In the genomic region with DNA sequence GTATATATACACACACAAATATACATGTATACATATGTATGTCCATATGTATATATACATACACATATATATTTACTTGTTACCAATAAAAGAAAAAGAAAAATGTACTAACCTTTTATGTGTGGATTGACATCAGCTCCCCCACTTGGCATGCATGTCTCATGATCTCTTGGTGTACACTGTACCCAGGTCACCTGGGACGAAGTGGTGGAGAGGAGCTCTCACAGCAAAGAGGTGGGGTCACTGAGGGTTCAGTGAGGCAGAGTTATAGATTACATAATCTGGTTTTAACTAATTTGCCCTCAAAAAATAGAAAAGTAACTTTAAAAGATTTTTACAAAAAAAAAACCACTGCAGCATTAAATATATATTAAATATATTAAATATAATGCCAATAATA, we compare ENCODE assay signal across 27 cellular contexts.
"Had no signal": no experiment of that assay in that cellular context is flagged by ENCODE, and none has a peak within 500 bp of the region (broad histone marks: within the 10 kb centered on the region; RNA-seq: fewer than 3 reads in every experiment).

No MANE protein-coding gene starts in this region.

- H3K27ac ChIP-seq: stomach, suprapubic skin, testis, thoracic aorta, thyroid gland, tibial artery, tibial nerve, transverse colon, upper lobe of left lung, upper lobe of right lung, uterus, vagina had no signal

- H3K4me3 ChIP-seq: stomach, suprapubic skin, testis, thoracic aorta, thyroid gland, tibial artery, tibial nerve, transverse colon, upper lobe of left lung, upper lobe of right lung, uterus, vagina had no signal

- H3K9me3 ChIP-seq: stomach, suprapubic skin, testis, thoracic aorta, thyroid gland, tibial artery, tibial nerve, transverse colon, upper lobe of left lung, upper lobe of right lung, uterus, vagina had no signal

- H3K36me3 ChIP-seq: stomach, suprapubic skin, thoracic aorta, thyroid gland, tibial artery, tibial nerve, transverse colon, upper lobe of left lung, upper lobe of right lung, uterus, vagina had no signal

- DNase-seq: stimulated activated CD4-positive, alpha-beta T cell treated with anti-CD3 and anti-CD28 coated beads, Interleukin-2, amount 100 ng/mL, for 48 hours; stimulated activated CD4-positive, alpha-beta T cell treated with anti-CD3 and anti-CD28 coated beads, Interleukin-4, amount 100 ng/mL, for 1 hour; stimulated activated CD4-positive, alpha-beta T cell treated with anti-CD3 and anti-CD28 coated beads, Interleukin-4, amount 100 ng/mL, for 24 hours; stimulated activated CD4-positive, alpha-beta T cell treated with anti-CD3 and anti-CD28 coated beads, Interleukin-4, amount 100 ng/mL, for 4 hours; stimulated activated CD8-positive, alpha-beta memory T cell treated with anti-CD3 and anti-CD28 coated beads, Interleukin-4, amount 100 ng/mL, for 48 hours; stimulated activated naive B cell treated with anti-CD40 and anti-IgM and Interleukin-4, amounts not matched to agents 10 μg/mL and 1 μg/mL and 100 μg/mL, for 72 hours; stimulated activated naive CD4-positive, alpha-beta T cell treated with Interleukin-2 at 50 U/mL for 16 hours; stimulated activated naive CD8-positive, alpha-beta T cell treated with anti-CD3 and anti-CD28 coated beads, Interleukin-15, amount 100 ng/mL, for 72 hours; stimulated activated naive CD8-positive, alpha-beta T cell treated with anti-CD3 and anti-CD28 coated beads, Interleukin-15, Interleukin-2, amounts not matched to agents 100 U/mL and 50 U/mL, for 24 hours; stomach; substantia nigra; testis; thyroid gland; tibial artery; transverse colon; trophoblast cell; upper lobe of left lung; upper lobe of right lung; uterus had no signal

- H3K4me1 Mint-ChIP-seq: stimulated activated effector memory CD8-positive, alpha-beta T cell treated with anti-CD3 and anti-CD28 coated beads, Interleukin-12 subunit alpha, Interleukin-12 subunit beta, amount 100 ng/mL, for 72 hours; stimulated activated memory B cell treated with anti-CD40 and anti-IgM and Interleukin-4, amounts not matched to agents 10 μg/mL and 1 μg/mL and 100 μg/mL, for 72 hours; stimulated activated naive B cell treated with anti-CD40 and anti-IgM and Interleukin-4, amounts not matched to agents 10 μg/mL and 1 μg/mL and 100 μg/mL, for 72 hours; stimulated activated naive CD8-positive, alpha-beta T cell treated with anti-CD3 and anti-CD28 coated beads, Interleukin-15, amount 100 ng/mL, for 72 hours had no signal

- H3K27me3 Mint-ChIP-seq: stimulated activated memory B cell treated with anti-CD40 and anti-IgM and Interleukin-4, amounts not matched to agents 10 μg/mL and 1 μg/mL and 100 μg/mL, for 72 hours; stimulated activated naive CD8-positive, alpha-beta T cell treated with anti-CD3 and anti-CD28 coated beads, Interleukin-15, amount 100 ng/mL, for 72 hours; stimulated activated naive CD8-positive, alpha-beta T cell treated with anti-CD3 and anti-CD28 coated beads, Interleukin-15, Interleukin-2, amounts not matched to agents 100 ng/mL and 50 ng/mL, for 24 hours; type B pancreatic cell had no signal

- H3K9me3 Mint-ChIP-seq: stimulated activated effector memory CD8-positive, alpha-beta T cell treated with anti-CD3 and anti-CD28 coated beads, Interleukin-12 subunit alpha, Interleukin-12 subunit beta, amount 100 ng/mL, for 72 hours had no signal

- H3K36me3 Mint-ChIP-seq: stimulated activated effector memory CD8-positive, alpha-beta T cell treated with anti-CD3 and anti-CD28 coated beads, Interleukin-12 subunit alpha, Interleukin-12 subunit beta, amount 100 ng/mL, for 72 hours; type B pancreatic cell had no signal

- H3K4me3 Mint-ChIP-seq: stimulated activated effector memory CD8-positive, alpha-beta T cell treated with anti-CD3 and anti-CD28 coated beads, Interleukin-12 subunit alpha, Interleukin-12 subunit beta, amount 100 ng/mL, for 72 hours; stimulated activated memory B cell treated with anti-CD40 and anti-IgM and Interleukin-4, amounts not matched to agents 10 μg/mL and 1 μg/mL and 100 μg/mL, for 72 hours; stimulated activated naive B cell treated with anti-CD40 and anti-IgM and Interleukin-4, amounts not matched to agents 10 μg/mL and 1 μg/mL and 100 μg/mL, for 72 hours; stimulated activated naive CD8-positive, alpha-beta T cell treated with anti-CD3 and anti-CD28 coated beads, Interleukin-15, amount 100 ng/mL, for 72 hours; stimulated activated naive CD8-positive, alpha-beta T cell treated with anti-CD3 and anti-CD28 coated beads, Interleukin-15, Interleukin-2, amounts not matched to agents 100 ng/mL and 50 ng/mL, for 24 hours; type B pancreatic cell had no signal

- H3K27ac Mint-ChIP-seq: stimulated activated effector memory CD8-positive, alpha-beta T cell treated with anti-CD3 and anti-CD28 coated beads, Interleukin-12 subunit alpha, Interleukin-12 subunit beta, amount 100 ng/mL, for 72 hours; stimulated activated memory B cell treated with anti-CD40 and anti-IgM and Interleukin-4, amounts not matched to agents 10 μg/mL and 1 μg/mL and 100 μg/mL, for 72 hours; stimulated activated naive B cell treated with anti-CD40 and anti-IgM and Interleukin-4, amounts not matched to agents 10 μg/mL and 1 μg/mL and 100 μg/mL, for 72 hours; stimulated activated naive CD8-positive, alpha-beta T cell treated with anti-CD3 and anti-CD28 coated beads, Interleukin-15, amount 100 ng/mL, for 72 hours; stimulated activated naive CD8-positive, alpha-beta T cell treated with anti-CD3 and anti-CD28 coated beads, Interleukin-15, Interleukin-2, amounts not matched to agents 100 ng/mL and 50 ng/mL, for 24 hours; type B pancreatic cell had no signal

- ATAC-seq: stimulated activated effector memory CD8-positive, alpha-beta T cell treated with anti-CD3 and anti-CD28 coated beads, Interleukin-12 subunit alpha, Interleukin-12 subunit beta, amount 100 ng/mL, for 72 hours; stimulated activated memory B cell treated with anti-CD40 and anti-IgM and Interleukin-4, amounts not matched to agents 10 μg/mL and 1 μg/mL and 100 μg/mL, for 72 hours; stimulated activated naive B cell treated with anti-CD40 and anti-IgM and Interleukin-4, amounts not matched to agents 10 μg/mL and 1 μg/mL and 100 μg/mL, for 72 hours; stimulated activated naive CD8-positive, alpha-beta T cell treated with anti-CD3 and anti-CD28 coated beads, Interleukin-15, amount 100 ng/mL, for 72 hours; stimulated activated naive CD8-positive, alpha-beta T cell treated with anti-CD3 and anti-CD28 coated beads, Interleukin-15, Interleukin-2, amounts not matched to agents 100 U/mL and 50 U/mL, for 24 hours; upper lobe of right lung had no signal

- H3K27me3 ChIP-seq: stomach, suprapubic skin, testis, thyroid gland, tibial artery, tibial nerve, transverse colon, upper lobe of left lung, upper lobe of right lung, uterus, vagina had no signal

- H3K4me1 ChIP-seq: stomach, suprapubic skin, testis, thyroid gland, tibial artery, tibial nerve, transverse colon, upper lobe of left lung, upper lobe of right lung, uterus, vagina had no signal
